8 cellular contexts compared by ENCODE assay signal in the genomic region with DNA sequence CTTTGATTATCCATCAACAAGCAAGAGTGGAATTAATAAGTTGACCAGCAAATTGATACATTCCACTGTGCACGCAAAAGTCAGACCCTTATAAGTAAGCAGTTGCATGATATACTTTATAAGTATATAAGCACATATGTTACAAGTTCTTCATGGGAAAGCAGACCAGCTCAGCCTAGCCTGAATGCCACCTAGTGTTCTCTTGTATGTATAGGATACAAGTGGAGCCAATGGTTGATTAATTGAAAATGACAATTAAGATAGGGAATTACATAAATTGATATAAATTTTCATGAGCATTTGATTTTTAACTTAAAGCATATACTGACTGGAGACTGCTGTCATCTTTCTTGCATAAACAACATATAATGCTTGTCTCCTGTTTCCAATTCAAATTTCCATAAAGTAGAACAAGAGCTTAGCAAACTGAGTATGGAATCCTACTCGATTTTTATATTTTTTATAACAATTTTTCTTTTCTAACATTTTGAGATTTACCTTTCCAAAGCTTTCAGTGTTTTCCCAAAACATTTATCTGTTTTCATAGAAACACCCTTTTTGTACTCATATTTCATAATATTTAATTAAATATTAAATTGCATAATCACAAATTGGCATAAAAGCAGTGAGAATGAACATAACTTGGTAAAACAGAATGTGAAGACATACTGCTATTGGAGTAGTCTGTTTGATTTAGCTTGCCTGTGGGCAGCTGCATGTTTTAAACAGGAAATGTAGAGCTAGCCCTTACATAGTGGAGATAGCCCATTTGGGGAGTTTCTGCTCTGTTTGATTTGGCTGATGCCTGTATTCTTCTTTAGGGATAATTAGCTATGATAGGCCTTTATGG.
A peak's percentile ranks its signal among the peaks of the same experiment; 100 is the strongest.
DNase-seq lines count a peak whose midpoint lies in the region; ATAC-seq, FAIRE-seq and TF ChIP-seq lines count a peak whose summit lies in the region.

No MANE protein-coding gene starts in this region.

- H3K27me3 ChIP-seq in GM12878 (replicated peaks in 1 of 2; ENCODE audit: control insufficient read depth in 2 of 2, insufficient read depth in 2 of 2, low read length in 1 of 2), result no peaks in the 10 kb centered on the region; a peak in 1 of 4 replicates
- H3K27me3 ChIP-seq in kidney epithelial cell (ENCODE audit: control insufficient read depth, insufficient read depth, low read length), result no peaks in the 10 kb centered on the region

- no peak for FAIRE-seq in GM12878 (lab: Jason Lieb, UNC)

- H3K27ac ChIP-seq in GM12878 (ENCODE audit: control insufficient read depth, insufficient read depth), result no peak overlapping the region

- TF ChIP-seq RAD21 in GM12878 (IDR thresholded peaks at IDR 0.05; ENCODE audit: insufficient read depth, low read depth, low read length), result peak; percentile 59

- DNase-seq in stimulated activated CD4-positive, alpha-beta T cell treated with anti-CD3 and anti-CD28 coated beads, Interleukin-15, amount 100 ng/mL, for 24 hours, result peak; percentile 18
- no peak for DNase-seq in stimulated activated CD4-positive, alpha-beta T cell treated with anti-CD3 and anti-CD28 coated beads, Interleukin-4, amount 100 ng/mL, for 4 hours
- DNase-seq in NCI-H2029 treated with DMSO at 0.1 percent for 48 hours (lab: John Stamatoyannopoulos, UW) (peak; percentile 83), GM12878 (ENCODE audit: low read depth, low spot score) (no peak), kidney epithelial cell (ENCODE audit: low read depth) (no peak), mesenteric fat pad (ENCODE audit: low spot score) (no peak)
- no peak for DNase-seq in T-helper 2 cell treated with Interferon-gamma antibody and Interleukin-4, amounts not matched to agents 5 μg/mL and 100 μg/mL, for 36 hours (ENCODE audit: low spot score)

- ATAC-seq in GM12878 (peak; percentile 67; the same call in 2 of the 3 replicates), GM21723 (IDR thresholded peaks at IDR 0.05; ENCODE audit: unreplicated experiment) (no peak)

- H4K20me1 ChIP-seq in GM12878 (ENCODE audit: control insufficient read depth, insufficient read depth), result no peaks in the 10 kb centered on the region

- TF ChIP-seq POLR2A in GM12878 (IDR thresholded peaks at IDR 0.05; ENCODE audit: low read depth, low read length), result no peak

- H3K4me1 ChIP-seq in GM12878 (ENCODE audit: control insufficient read depth, insufficient read depth, low read length), result no peaks in the 10 kb centered on the region

- no peak overlapping the region for H3K4me2 ChIP-seq in GM12878 (ENCODE audit: control insufficient read depth, insufficient read depth)

- 66% methylated on average over 2 of the region's 2 CpGs for WGBS in GM12878 (ENCODE audit: insufficient coverage, insufficient replicate concordance, low lambda C conversion rate, missing lambda C conversion rate)

- no peaks in the 10 kb centered on the region for H3K9me3 Mint-ChIP-seq in T-helper 2 cell treated with Interferon-gamma antibody and Interleukin-4, amounts not matched to agents 5 μg/mL and 100 μg/mL, for 36 hours

- H3K4me3 ChIP-seq in GM12878 (no peak overlapping the region), kidney epithelial cell (ENCODE audit: low read depth, low read length) (no peak overlapping the region)

- H3K36me3 Mint-ChIP-seq in T-helper 2 cell treated with Interferon-gamma antibody and Interleukin-4, amounts not matched to agents 5 μg/mL and 100 μg/mL, for 36 hours (ENCODE audit: low read depth), result no peaks in the 10 kb centered on the region

- no peak overlapping the region for H3K4me3 Mint-ChIP-seq in T-helper 2 cell treated with Interferon-gamma antibody and Interleukin-4, amounts not matched to agents 5 μg/mL and 100 μg/mL, for 36 hours

- H3K79me2 ChIP-seq in GM12878 (ENCODE audit: control insufficient read depth, insufficient read depth, low read length), result no peaks in the 10 kb centered on the region

- in situ Hi-C loops in GM12878 (cut with MboI), result no loop called here

- intact Hi-C loops in GM12878 (cut with micrococcal nuclease; ENCODE audit: unreplicated experiment), result loop anchor here (1.0 to 10.0 kb wide), 3 partner anchors 118 to 736 kb away; partner anchors contain the start of gene PPM1J

- TF ChIP-seq CTCF in GM12878 (IDR thresholded peaks at IDR 0.05 in 2 of 3, conservative IDR thresholded peaks at IDR 0.05 in 1 of 3; ENCODE audit: control insufficient read depth in 2 of 3, extremely low read depth in 1 of 3, insufficient read depth in 1 of 3, low read depth in 3 of 3, low read length in 3 of 3), result peak; percentile 37 to 46 (median 38); a peak in 4 of 6 replicates
- TF ChIP-seq CTCF in kidney epithelial cell (IDR thresholded peaks at IDR 0.05; ENCODE audit: insufficient read depth, low read length, poor library complexity, severe bottlenecking), result peak; percentile 60

- POLR2A ChIA-PET in GM12878 (lab: Charles Lee), result no interaction called here

- H3K9ac ChIP-seq in GM12878 (ENCODE audit: control insufficient read depth, insufficient read depth, low read length), result no peak overlapping the region

- SMC1A ChIA-PET in GM12878 (lab: Charles Lee; ENCODE audit: uncharacterized antibody, unreplicated experiment), result interaction anchor here (0.8 to 1.9 kb wide), 6 partner anchors 45 to 380 kb away, joined by 3 to 15 read pairs (median 3); partner anchors contain the start of gene LRIG2

- no peak for TF ChIP-seq EP300 in GM12878 (IDR thresholded peaks at IDR 0.05; ENCODE audit: borderline replicate concordance in 1 of 2, control insufficient read depth in 1 of 2, low read depth in 2 of 2, low read length in 2 of 2)

- peaks cover 2% of the 10 kb centered on the region for H3K27me3 Mint-ChIP-seq in T-helper 2 cell treated with Interferon-gamma antibody and Interleukin-4, amounts not matched to agents 5 μg/mL and 100 μg/mL, for 36 hours (ENCODE audit: low read depth)

- H3K27ac Mint-ChIP-seq in T-helper 2 cell treated with Interferon-gamma antibody and Interleukin-4, amounts not matched to agents 5 μg/mL and 100 μg/mL, for 36 hours, result no peak overlapping the region

- no peak overlapping the region for H2AFZ ChIP-seq in GM12878 (ENCODE audit: control insufficient read depth, low read depth, low read length)

- RAD21 ChIA-PET in GM12878 (lab: Charles Lee; ENCODE audit: unreplicated experiment), result interaction anchor here (0.9 to 2.4 kb wide), 5 partner anchors 19 to 646 kb away, joined by 3 to 7 read pairs (median 4); no protein-coding TSS in a partner anchor

- H3K36me3 ChIP-seq in GM12878 (ENCODE audit: control insufficient read depth in 2 of 2, insufficient read depth in 2 of 2, low read length in 1 of 2) (no peaks in the 10 kb centered on the region), kidney epithelial cell (ENCODE audit: control insufficient read depth, insufficient read depth, low read length) (no peaks in the 10 kb centered on the region)

- CTCF ChIA-PET in GM12878 (lab: Yijun Ruan, JAX), result interaction anchor here (0.8 to 2.2 kb wide), 8 partner anchors 45 to 830 kb away, joined by 3 to 25 read pairs (median 3); partner anchors contain the start of genes LRIG2 and PPM1J

- no peaks in the 10 kb centered on the region for H3K9me3 ChIP-seq in GM12878 (replicated peaks; ENCODE audit: control insufficient read depth, insufficient read depth, low read length)

- H3K4me1 Mint-ChIP-seq in T-helper 2 cell treated with Interferon-gamma antibody and Interleukin-4, amounts not matched to agents 5 μg/mL and 100 μg/mL, for 36 hours (ENCODE audit: low read depth), result no peaks in the 10 kb centered on the region

- BruUV-seq in GM12878 (replicated peaks; lab: Mats Ljungman, UMichigan), result no TSS peak

TF ChIP-seq in GM12878, 131 proteins besides CTCF, POLR2A, EP300 and RAD21:
- TF ChIP-seq, protein P1, sequence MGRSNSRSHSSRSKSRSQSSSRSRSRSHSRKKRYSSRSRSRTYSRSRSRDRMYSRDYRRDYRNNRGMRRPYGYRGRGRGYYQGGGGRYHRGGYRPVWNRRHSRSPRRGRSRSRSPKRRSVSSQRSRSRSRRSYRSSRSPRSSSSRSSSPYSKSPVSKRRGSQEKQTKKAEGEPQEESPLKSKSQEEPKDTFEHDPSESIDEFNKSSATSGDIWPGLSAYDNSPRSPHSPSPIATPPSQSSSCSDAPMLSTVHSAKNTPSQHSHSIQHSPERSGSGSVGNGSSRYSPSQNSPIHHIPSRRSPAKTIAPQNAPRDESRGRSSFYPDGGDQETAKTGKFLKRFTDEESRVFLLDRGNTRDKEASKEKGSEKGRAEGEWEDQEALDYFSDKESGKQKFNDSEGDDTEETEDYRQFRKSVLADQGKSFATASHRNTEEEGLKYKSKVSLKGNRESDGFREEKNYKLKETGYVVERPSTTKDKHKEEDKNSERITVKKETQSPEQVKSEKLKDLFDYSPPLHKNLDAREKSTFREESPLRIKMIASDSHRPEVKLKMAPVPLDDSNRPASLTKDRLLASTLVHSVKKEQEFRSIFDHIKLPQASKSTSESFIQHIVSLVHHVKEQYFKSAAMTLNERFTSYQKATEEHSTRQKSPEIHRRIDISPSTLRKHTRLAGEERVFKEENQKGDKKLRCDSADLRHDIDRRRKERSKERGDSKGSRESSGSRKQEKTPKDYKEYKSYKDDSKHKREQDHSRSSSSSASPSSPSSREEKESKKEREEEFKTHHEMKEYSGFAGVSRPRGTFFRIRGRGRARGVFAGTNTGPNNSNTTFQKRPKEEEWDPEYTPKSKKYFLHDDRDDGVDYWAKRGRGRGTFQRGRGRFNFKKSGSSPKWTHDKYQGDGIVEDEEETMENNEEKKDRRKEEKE (IDR thresholded peaks at IDR 0.05), result no peak
- no peak for TF ChIP-seq CBX5 (IDR thresholded peaks at IDR 0.05; ENCODE audit: low read depth)
- TF ChIP-seq SMC3 (IDR thresholded peaks at IDR 0.05; ENCODE audit: borderline replicate concordance, low read length), result peak; percentile 45; the same call in 1 of the 2 replicates

Comparison
In these comparisons a context has a peak if more than half of its experiments do, and no peak if none do; other contexts are left out.
1. DNase-seq: peak in stimulated activated CD4-positive, alpha-beta T cell treated with anti-CD3 and anti-CD28 coated beads, Interleukin-15, amount 100 ng/mL, for 24 hours (single experiment) and NCI-H2029 treated with DMSO at 0.1 percent for 48 hours (single experiment); none in stimulated activated CD4-positive, alpha-beta T cell treated with anti-CD3 and anti-CD28 coated beads, Interleukin-4, amount 100 ng/mL, for 4 hours (0 of 2), GM12878 (single experiment), kidney epithelial cell (single experiment), T-helper 2 cell treated with Interferon-gamma antibody and Interleukin-4, amounts not matched to agents 5 μg/mL and 100 μg/mL, for 36 hours (single experiment) and mesenteric fat pad (single experiment).